Comparison of ENCODE assay signal across 8 cellular contexts in the genomic region with DNA sequence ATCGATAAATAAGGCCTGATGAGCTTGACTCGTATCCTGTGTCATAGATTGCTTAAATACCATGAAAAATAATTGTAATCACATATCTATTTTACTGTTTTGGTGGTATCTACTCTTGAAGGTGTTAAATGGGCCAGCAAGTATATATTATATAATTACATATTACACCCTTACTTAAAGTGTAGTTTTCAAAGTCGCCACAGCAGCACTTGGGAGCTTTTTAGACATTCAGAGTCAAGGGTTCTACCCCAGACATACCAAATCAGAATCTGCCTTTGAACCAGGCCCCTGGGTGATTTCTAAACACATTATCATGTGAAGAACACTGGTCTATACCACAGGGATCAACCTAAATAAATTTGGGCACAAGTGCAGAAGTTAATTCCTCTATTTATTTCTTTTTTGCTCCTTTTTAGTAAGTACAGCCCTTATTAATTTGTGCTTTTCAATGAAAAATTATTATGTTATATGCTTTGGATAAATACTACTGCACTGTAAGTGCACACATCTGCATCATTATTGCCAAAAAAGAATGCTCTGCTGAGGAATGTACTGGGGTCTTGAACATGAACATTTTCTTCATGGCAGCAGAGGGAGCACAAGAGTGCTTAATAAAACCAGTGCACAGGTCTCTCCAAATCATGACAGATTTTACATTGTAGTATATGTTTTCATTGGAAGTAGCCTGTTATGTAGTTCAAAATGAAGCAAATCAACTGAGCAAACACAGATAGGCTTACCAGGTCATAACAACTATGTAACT. TPM values are rescaled to one million over a fixed set of nuclear protein-coding genes. Genes with fewer than 3 reads are reported as not detected.
A peak's percentile ranks its signal among the peaks of the same experiment; 100 is the strongest.
DNase-seq lines count a peak whose midpoint lies in the region; TF ChIP-seq lines count a peak whose summit lies in the region.

No MANE protein-coding gene starts in this region.

- H3K27me3 ChIP-seq in rectal smooth muscle tissue (ENCODE audit: control insufficient read depth, insufficient read depth, low read length) (no peaks in the 10 kb centered on the region), right atrium auricular region (no peaks in the 10 kb centered on the region)

- TF ChIP-seq CTCF in Calu3 (IDR thresholded peaks at IDR 0.05; ENCODE audit: unreplicated experiment) (no peak), right atrium auricular region (IDR thresholded peaks at IDR 0.05) (peak in 1 of 2 donors; percentile 61)

- no peaks in the 10 kb centered on the region for H3K9me3 ChIP-seq in right atrium auricular region

- CTCF ChIA-PET in Calu3 (lab: Charles Lee): interaction anchor here (0.6 to 2.0 kb wide), 4 partner anchors 50 to 322 kb away, joined by 3 to 16 read pairs (median 3); no protein-coding TSS in a partner anchor

- intact Hi-C loops in Calu3 (cut with micrococcal nuclease; ENCODE audit: unreplicated experiment): loop anchor here (1.0 to 5.0 kb wide), 4 partner anchors 187 to 322 kb away; no protein-coding TSS in a partner anchor

- H3K4me3 ChIP-seq in rectal smooth muscle tissue (ENCODE audit: low read length) (no peak overlapping the region), right atrium auricular region (no peak overlapping the region)

- H3K4me3 Mint-ChIP-seq in Calu3 (ENCODE audit: low read depth, unreplicated experiment): no peak overlapping the region

- peaks cover 11% of the 10 kb centered on the region for H3K4me1 Mint-ChIP-seq in Calu3 (ENCODE audit: low read depth, unreplicated experiment)

- H3K27ac Mint-ChIP-seq in Calu3 (ENCODE audit: unreplicated experiment): no peak overlapping the region

- no peaks in the 10 kb centered on the region for H3K9me3 Mint-ChIP-seq in Calu3 (ENCODE audit: low read depth, unreplicated experiment)

- peaks cover 37% of the 10 kb centered on the region for H3K36me3 Mint-ChIP-seq in Calu3 (ENCODE audit: insufficient read depth, unreplicated experiment)

- no peaks in the 10 kb centered on the region for H3K27me3 Mint-ChIP-seq in Calu3 (ENCODE audit: unreplicated experiment)

- peak overlapping the region; percentile 40 for H3K27ac ChIP-seq in rectal smooth muscle tissue (ENCODE audit: low read depth, low read length)
- H3K27ac ChIP-seq in right atrium auricular region: peak overlapping the region in 1 of 2 donors; percentile 99

- BruUV-seq in Calu3 (replicated peaks; lab: Mats Ljungman, UMichigan): no TSS peak

- H3K4me1 ChIP-seq in rectal smooth muscle tissue (ENCODE audit: control insufficient read depth, insufficient read depth, low read length) (peaks cover 23% of the 10 kb centered on the region), right atrium auricular region (peaks cover 0 to 19% of the 10 kb centered on the region in 2 donors)

- no peak overlapping the region for H3K9ac ChIP-seq in rectal smooth muscle tissue (ENCODE audit: low read length)

- no peaks in the 10 kb centered on the region for H3K36me3 ChIP-seq in rectal smooth muscle tissue (ENCODE audit: control insufficient read depth, insufficient read depth, low read length)
- H3K36me3 ChIP-seq in right atrium auricular region: no peaks in the 10 kb centered on the region

- DNase-seq in DMS53 (lab: John Stamatoyannopoulos, UW) (peak; percentile 29), DMS53 treated with DMSO at 0.1 percent for 48 hours (lab: John Stamatoyannopoulos, UW; ENCODE audit: unreplicated experiment) (no peak), NCI-H526 treated with DMSO at 0.1 percent for 48 hours (lab: John Stamatoyannopoulos, UW) (peak; percentile 30), cerebellar cortex (ENCODE audit: low spot score) (peak; percentile 43), Calu3 (no peak), NCI-H1436 treated with DMSO at 0.1 percent for 48 hours (lab: John Stamatoyannopoulos, UW) (no peak), right atrium auricular region (ENCODE audit: low spot score) (no peak)

RNA-seq across cellular contexts. Expression of gene ATXN1, which starts 3.1 kb away (rescaled TPM):
- total RNA-seq in Calu3 (2022): 16.6 and 19.7 TPM in 2 replicates
- 10 to 100 TPM; 41.8 to 62.0 TPM for total RNA-seq in right atrium auricular region

Comparison
In these comparisons a context has a peak if more than half of its experiments do, and no peak if none do; other contexts are left out.
1. DNase-seq: peak in DMS53 (single experiment), NCI-H526 treated with DMSO at 0.1 percent for 48 hours (single experiment) and cerebellar cortex (single experiment); none in DMS53 treated with DMSO at 0.1 percent for 48 hours (single experiment), Calu3 (single experiment), NCI-H1436 treated with DMSO at 0.1 percent for 48 hours (single experiment) and right atrium auricular region (single experiment).